ENCODE assay signal across 27 cellular contexts in the genomic region with DNA sequence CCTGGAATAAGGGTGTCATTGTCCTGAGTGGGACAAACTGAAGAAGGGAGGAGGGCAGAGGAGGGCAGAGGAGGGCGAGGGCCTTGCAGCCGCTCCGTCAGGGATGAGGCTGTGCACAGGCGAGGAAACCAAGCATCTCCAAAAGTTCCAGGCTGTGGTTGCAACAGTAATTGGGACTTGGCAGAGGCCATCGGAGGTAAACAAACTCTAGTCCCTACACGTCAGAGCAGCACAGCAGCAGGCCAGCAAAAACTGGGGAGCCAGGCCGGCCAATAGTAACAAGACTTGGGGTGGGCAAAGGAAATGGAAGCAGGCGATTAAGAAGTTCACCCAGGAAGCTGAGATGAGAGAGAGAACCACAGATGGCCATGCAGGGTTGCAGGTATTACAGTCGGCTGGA.
A peak's percentile ranks its signal among the peaks of the same experiment; 100 is the strongest.
DNase-seq lines count a peak whose midpoint lies in the region; ATAC-seq and TF ChIP-seq lines count a peak whose summit lies in the region.
"Had no signal": no experiment of that assay in that cellular context is flagged by ENCODE, and none has a peak within 500 bp of the region (broad histone marks: within the 10 kb centered on the region; RNA-seq: fewer than 3 reads in every experiment).

No MANE protein-coding gene starts in this region.

- no peak for ATAC-seq in GM19023 (IDR thresholded peaks at IDR 0.05; ENCODE audit: unreplicated experiment)
- ATAC-seq: activated T-cell treated with anti-CD3 and anti-CD28 coated beads, Interleukin-2, amount 50 U/mL, for 72 hours had no signal

- no peaks in the 10 kb centered on the region for H3K27me3 Mint-ChIP-seq in neural crest cell (ENCODE audit: low read depth)
- H3K27me3 Mint-ChIP-seq: naive B cell; stimulated activated naive CD8-positive, alpha-beta T cell treated with anti-CD3 and anti-CD28 coated beads, Interleukin-15, Interleukin-2, amounts not matched to agents 100 ng/mL and 50 ng/mL, for 24 hours had no signal

- no peak overlapping the region for H3K4me3 Mint-ChIP-seq in neural crest cell
- H3K4me3 Mint-ChIP-seq: activated naive CD4-positive, alpha-beta T cell treated with anti-CD3 and anti-CD28 coated beads, Interleukin-2, amount 50 U/mL, for 24 hours; activated T-cell treated with anti-CD3 and anti-CD28 coated beads, Interleukin-2, amount 50 U/mL, for 72 hours; stimulated activated naive CD8-positive, alpha-beta T cell treated with anti-CD3 and anti-CD28 coated beads, Interleukin-15, Interleukin-2, amounts not matched to agents 100 ng/mL and 50 ng/mL, for 24 hours had no signal

- intact Hi-C loops in esophagus squamous epithelium (cut with DNase I) (no loop called here), testis (cut with DNase I; ENCODE audit: low total_unique reads) (no loop called here)

- H3K4me3 ChIP-seq in esophagus squamous epithelium, result no peak overlapping the region
- H3K4me3 ChIP-seq in testis, result no peak overlapping the region
- H3K4me3 ChIP-seq: BLaER1, dorsolateral prefrontal cortex, right atrium auricular region had no signal

- no peaks in the 10 kb centered on the region for H3K4me1 Mint-ChIP-seq in neural crest cell
- H3K4me1 Mint-ChIP-seq: activated naive CD4-positive, alpha-beta T cell treated with anti-CD3 and anti-CD28 coated beads, Interleukin-2, amount 50 U/mL, for 24 hours; naive B cell had no signal

- peak overlapping the region; percentile 34 to 75 (median 68) for H3K27ac ChIP-seq in esophagus squamous epithelium
- H3K27ac ChIP-seq in testis, result peak overlapping the region; percentile 56 to 67
- H3K27ac ChIP-seq: BLaER1, dorsolateral prefrontal cortex, right atrium auricular region had no signal

- no peaks in the 10 kb centered on the region for H3K9me3 Mint-ChIP-seq in neural crest cell
- H3K9me3 Mint-ChIP-seq: activated naive CD4-positive, alpha-beta T cell treated with anti-CD3 and anti-CD28 coated beads, Interleukin-2, amount 50 U/mL, for 24 hours; activated T-cell treated with anti-CD3 and anti-CD28 coated beads, Interleukin-2, amount 50 U/mL, for 72 hours; stimulated activated naive CD8-positive, alpha-beta T cell treated with anti-CD3 and anti-CD28 coated beads, Interleukin-15, Interleukin-2, amounts not matched to agents 100 ng/mL and 50 ng/mL, for 24 hours had no signal

- H3K9me3 ChIP-seq in esophagus squamous epithelium (no peaks in the 10 kb centered on the region), testis (no peaks in the 10 kb centered on the region)
- H3K9me3 ChIP-seq: BLaER1, Caco-2, right atrium auricular region, SK-N-SH had no signal

- no peaks in the 10 kb centered on the region for H3K36me3 Mint-ChIP-seq in neural crest cell (ENCODE audit: low read depth)
- H3K36me3 Mint-ChIP-seq: activated naive CD4-positive, alpha-beta T cell treated with anti-CD3 and anti-CD28 coated beads, Interleukin-2, amount 50 U/mL, for 24 hours; naive B cell had no signal

- WGBS in esophagus squamous epithelium, 2 donors, result 38 to 66% methylated on average over 9 of the region's 9 CpGs
- 46 to 67% methylated on average over 9 of the region's 9 CpGs for WGBS in testis, 2 donors

- H3K27me3 ChIP-seq in esophagus squamous epithelium, result no peaks in the 10 kb centered on the region
- H3K27me3 ChIP-seq in testis, result no peaks in the 10 kb centered on the region
- H3K27me3 ChIP-seq: BLaER1, right atrium auricular region had no signal

- H3K36me3 ChIP-seq in esophagus squamous epithelium, result no peaks in the 10 kb centered on the region
- H3K36me3 ChIP-seq in testis (ENCODE audit: low read depth, missing control alignments), result no peaks in the 10 kb centered on the region
- H3K36me3 ChIP-seq: BLaER1, right atrium auricular region had no signal

- TF ChIP-seq POLR2A in esophagus squamous epithelium (IDR thresholded peaks at IDR 0.05), result no peak
- TF ChIP-seq POLR2A in testis (IDR thresholded peaks at IDR 0.05), result no peak

- TF ChIP-seq CTCF in esophagus squamous epithelium (IDR thresholded peaks at IDR 0.05), result no peak
- TF ChIP-seq CTCF in neural crest cell (conservative IDR thresholded peaks at IDR 0.05), result no peak
- TF ChIP-seq CTCF in testis (IDR thresholded peaks at IDR 0.05), result no peak

- peak overlapping the region; percentile 53 for H3K27ac Mint-ChIP-seq in neural crest cell (ENCODE audit: unreplicated experiment)
- H3K27ac Mint-ChIP-seq: activated naive CD4-positive, alpha-beta T cell treated with anti-CD3 and anti-CD28 coated beads, Interleukin-2, amount 50 U/mL, for 24 hours; activated T-cell treated with anti-CD3 and anti-CD28 coated beads, Interleukin-2, amount 50 U/mL, for 72 hours; stimulated activated naive CD8-positive, alpha-beta T cell treated with anti-CD3 and anti-CD28 coated beads, Interleukin-15, Interleukin-2, amounts not matched to agents 100 ng/mL and 50 ng/mL, for 24 hours had no signal

- peaks cover 0 to 9% (median 0%) of the 10 kb centered on the region in 3 donors for H3K4me1 ChIP-seq in esophagus squamous epithelium
- H3K4me1 ChIP-seq in testis, result peaks cover 23% of the 10 kb centered on the region
- H3K4me1 ChIP-seq: BLaER1, Caco-2, right atrium auricular region had no signal

- peak; percentile 2 for DNase-seq in M059J (ENCODE audit: low read depth)
- DNase-seq in esophagus squamous epithelium (lab: John Stamatoyannopoulos, UW), result no peak
- no peak for DNase-seq in neural crest cell (ENCODE audit: low read depth, low spot score)
- peak; percentile 63 for DNase-seq in testis
- no peak for DNase-seq in stimulated activated CD4-positive, alpha-beta T cell treated with anti-CD3 and anti-CD28 coated beads, Interleukin-12 subunit alpha, Interleukin-12 subunit beta, amount 100 ng/mL, for 4 hours
- DNase-seq in activated effector memory CD4-positive, alpha-beta T cell treated with anti-CD3 and anti-CD28 coated beads, Interleukin-2, amount 50 U/mL, for 16 hours, result no peak
- no peak for DNase-seq in globus pallidus (ENCODE audit: low spot score)
- DNase-seq: activated CD4-positive, alpha-beta T cell treated with anti-CD3 and anti-CD28 coated beads for 48 hours; activated T-cell treated with anti-CD3 and anti-CD28 coated beads, Interleukin-2, amount 50 U/mL, for 72 hours; Caco-2; central memory CD4-positive, alpha-beta T cell; dorsolateral prefrontal cortex; HCEC 1CT; kidney glomerular epithelial cell; mesenchymal stem cell; naive B cell; NCI-H1092 treated with DMSO at 0.1 percent for 48 hours; NCI-H2029 treated with DMSO at 0.1 percent for 48 hours; NCI-H345; NCI-H748 treated with DMSO at 0.1 percent for 48 hours; occipital lobe; SK-N-SH had no signal

Comparison
In these comparisons a context has a peak if more than half of its experiments do, and no peak if none do; other contexts are left out.
1. DNase-seq: peak in M059J (single experiment) and testis (single experiment); none in esophagus squamous epithelium (single experiment), neural crest cell (single experiment), stimulated activated CD4-positive, alpha-beta T cell treated with anti-CD3 and anti-CD28 coated beads, Interleukin-12 subunit alpha, Interleukin-12 subunit beta, amount 100 ng/mL, for 4 hours (single experiment), activated effector memory CD4-positive, alpha-beta T cell treated with anti-CD3 and anti-CD28 coated beads, Interleukin-2, amount 50 U/mL, for 16 hours (single experiment) and globus pallidus (single experiment).